Comparison of ENCODE assay signal across 1 cellular context in genomic region chr3:126997455-126998038, GRCh38.
TF ChIP-seq lines count a peak whose summit lies in the region.

No MANE protein-coding gene starts in this region.

TF ChIP-seq in H1, 55 proteins besides CTCF, POLR2A, EP300 and RAD21 (continued from another document):
- TF ChIP-seq ATF3 (IDR thresholded peaks at IDR 0.05; ENCODE audit: insufficient read depth, low read depth, low read length) (no peak), MAFK (IDR thresholded peaks at IDR 0.05; ENCODE audit: low read depth, low read length) (no peak), SP1 (IDR thresholded peaks at IDR 0.05; ENCODE audit: low read depth, low read length) (no peak), SIX5 (IDR thresholded peaks at IDR 0.05; ENCODE audit: low read depth, low read length) (no peak), ASH2L (IDR thresholded peaks at IDR 0.05; ENCODE audit: low read length) (no peak), CHD1 (IDR thresholded peaks at IDR 0.05; ENCODE audit: low read depth, low read length) (no peak), ATF2 (IDR thresholded peaks at IDR 0.05; ENCODE audit: low read length) (no peak), HDAC6 (IDR thresholded peaks at IDR 0.05; ENCODE audit: low read depth, low read length) (no peak), PHF8 (conservative IDR thresholded peaks at IDR 0.05; ENCODE audit: low read depth, low read length) (no peak), NANOG (IDR thresholded peaks at IDR 0.05; ENCODE audit: insufficient read depth, low read depth, low read length, poor library complexity, severe bottlenecking) (no peak), JUND (IDR thresholded peaks at IDR 0.05; ENCODE audit: low read length) (no peak), JUN (IDR thresholded peaks at IDR 0.05; ENCODE audit: low read depth, low read length) (no peak), CHD2 (IDR thresholded peaks at IDR 0.05; ENCODE audit: low read length) (no peak), EZH2 (IDR thresholded peaks at IDR 0.05; ENCODE audit: low read depth, low read length, severe bottlenecking) (no peak)
